Comparison of ENCODE assay signal across 1 cellular context in genomic region chr3:49007068-49007770, GRCh38.
TF ChIP-seq lines count a peak whose summit lies in the region.

Gene WDR6, plus strand, starts transcription at chr3:49007391. Its CDS starts 41 bp downstream, at chr3:49007432.

TF ChIP-seq in H1, 55 proteins besides CTCF, POLR2A, EP300 and RAD21 (continued from another document):
- TF ChIP-seq SIN3A (conservative IDR thresholded peaks at IDR 0.05 in 1 of 2, IDR thresholded peaks at IDR 0.05 in 1 of 2; ENCODE audit: low read depth in 1 of 2, low read length in 2 of 2) (peak in 1 of 2 experiments; percentile 51; a peak in 2 of 4 replicates), JUN (IDR thresholded peaks at IDR 0.05; ENCODE audit: low read depth, low read length) (no peak), NRF1 (IDR thresholded peaks at IDR 0.05; ENCODE audit: low read depth, low read length) (no peak), TBP (IDR thresholded peaks at IDR 0.05; ENCODE audit: low read depth, low read length) (peak; percentile 88), CHD7 (IDR thresholded peaks at IDR 0.05; ENCODE audit: insufficient replicate concordance, low read length) (no peak), CEBPB (IDR thresholded peaks at IDR 0.05; ENCODE audit: low read depth, low read length) (no peak), EZH2 (IDR thresholded peaks at IDR 0.05; ENCODE audit: low read depth, low read length, severe bottlenecking) (no peak), GTF2F1 (IDR thresholded peaks at IDR 0.05; ENCODE audit: borderline replicate concordance, low read depth, low read length) (peak; percentile 75; the same call in 1 of the 2 replicates), TEAD4 (IDR thresholded peaks at IDR 0.05; ENCODE audit: low read depth, low read length) (no peak), KDM1A (IDR thresholded peaks at IDR 0.05; ENCODE audit: borderline replicate concordance, low read length) (no peak), TAF7 (optimal IDR thresholded peaks at IDR 0.05; ENCODE audit: borderline replicate concordance, low read depth, low read length) (peak; percentile 70), EGR1 (IDR thresholded peaks at IDR 0.05; ENCODE audit: borderline replicate concordance, low read depth, low read length) (peak; percentile 42; the same call in 1 of the 2 replicates), TCF12 (IDR thresholded peaks at IDR 0.05; ENCODE audit: low read depth, low read length) (no peak), TAF1 (IDR thresholded peaks at IDR 0.05; ENCODE audit: low read depth, low read length) (peak; percentile 94), MAFK (IDR thresholded peaks at IDR 0.05; ENCODE audit: low read depth, low read length) (no peak), RNF2 (IDR thresholded peaks at IDR 0.05; ENCODE audit: borderline replicate concordance, low read depth, low read length, missing control alignments, poor library complexity, severe bottlenecking) (no peak), SIRT6 (IDR thresholded peaks at IDR 0.05; ENCODE audit: low read length) (no peak), RFX5 (IDR thresholded peaks at IDR 0.05; ENCODE audit: borderline replicate concordance, low read depth, low read length) (no peak; the same call in 1 of the 2 replicates), HDAC2 (IDR thresholded peaks at IDR 0.05; ENCODE audit: borderline replicate concordance in 1 of 2, low read depth in 2 of 2, low read length in 2 of 2) (0 out of 4 replicates have a peak, but pooled peaks of 1 of the 2 experiments have one; percentile 43), POU5F1 (IDR thresholded peaks at IDR 0.05; ENCODE audit: low read depth, low read length) (no peak), BACH1 (IDR thresholded peaks at IDR 0.05; ENCODE audit: low read length) (no peak), ATF3 (IDR thresholded peaks at IDR 0.05; ENCODE audit: insufficient read depth, low read depth, low read length) (peak; percentile 91), CBX5 (IDR thresholded peaks at IDR 0.05; ENCODE audit: low read depth, low read length) (no peak), CHD2 (IDR thresholded peaks at IDR 0.05; ENCODE audit: low read length) (peak; percentile 98), RXRA (IDR thresholded peaks at IDR 0.05; ENCODE audit: insufficient read depth, low read depth, low read length) (no peak), SRF (IDR thresholded peaks at IDR 0.05; ENCODE audit: low read depth, low read length) (no peak), SP4 (IDR thresholded peaks at IDR 0.05; ENCODE audit: low read length) (peak; percentile 91), RBBP5 (IDR thresholded peaks at IDR 0.05; ENCODE audit: borderline replicate concordance, low read depth, low read length) (no peak), HDAC6 (IDR thresholded peaks at IDR 0.05; ENCODE audit: low read depth, low read length) (no peak), SP1 (IDR thresholded peaks at IDR 0.05; ENCODE audit: low read depth, low read length) (peak; percentile 94), NANOG (IDR thresholded peaks at IDR 0.05; ENCODE audit: insufficient read depth, low read depth, low read length, poor library complexity, severe bottlenecking) (peak; percentile 14), ASH2L (IDR thresholded peaks at IDR 0.05; ENCODE audit: low read length) (peak; percentile 84), CBX8 (IDR thresholded peaks at IDR 0.05; ENCODE audit: borderline replicate concordance, low read depth, low read length) (no peak), POLR2AphosphoS5 (IDR thresholded peaks at IDR 0.05; ENCODE audit: low read depth, low read length) (peak; percentile 97), BCL11A (IDR thresholded peaks at IDR 0.05; ENCODE audit: low read depth in 2 of 2, low read length in 2 of 2) (no peak), CREB1 (IDR thresholded peaks at IDR 0.05) (peak; percentile 77), ATF2 (IDR thresholded peaks at IDR 0.05; ENCODE audit: low read length) (peak; percentile 93), CTBP2 (IDR thresholded peaks at IDR 0.05; ENCODE audit: borderline replicate concordance, insufficient read depth, insufficient read length, low read length) (peak; percentile 74), KDM4A (IDR thresholded peaks at IDR 0.05; ENCODE audit: low read depth, low read length, severe bottlenecking) (peak; percentile 73), E2F6 (IDR thresholded peaks at IDR 0.05) (peak; percentile 65), JUND (IDR thresholded peaks at IDR 0.05; ENCODE audit: low read length) (no peak), SP2 (IDR thresholded peaks at IDR 0.05; ENCODE audit: low read length) (peak; percentile 54; the same call in 1 of the 2 replicates), SUZ12 (IDR thresholded peaks at IDR 0.05; ENCODE audit: low read length) (no peak), ZNF274 (IDR thresholded peaks at IDR 0.05; ENCODE audit: borderline replicate concordance, extremely low read depth, low read length) (no peak), FOSL1 (IDR thresholded peaks at IDR 0.05; ENCODE audit: insufficient read depth, low read depth, low read length) (no peak), USF2 (IDR thresholded peaks at IDR 0.05; ENCODE audit: low read length) (peak; percentile 95), SIX5 (IDR thresholded peaks at IDR 0.05; ENCODE audit: low read depth, low read length) (no peak), PHF8 (conservative IDR thresholded peaks at IDR 0.05; ENCODE audit: low read depth, low read length) (peak; percentile 95), CHD1 (IDR thresholded peaks at IDR 0.05; ENCODE audit: low read depth, low read length) (peak; percentile 32; the same call in 1 of the 2 replicates), YY1 (IDR thresholded peaks at IDR 0.05; ENCODE audit: low read depth, low read length) (peak; percentile 65; the same call in 1 of the 2 replicates), KDM5A (IDR thresholded peaks at IDR 0.05; ENCODE audit: low read length) (no peak)
